In the genomic region with DNA sequence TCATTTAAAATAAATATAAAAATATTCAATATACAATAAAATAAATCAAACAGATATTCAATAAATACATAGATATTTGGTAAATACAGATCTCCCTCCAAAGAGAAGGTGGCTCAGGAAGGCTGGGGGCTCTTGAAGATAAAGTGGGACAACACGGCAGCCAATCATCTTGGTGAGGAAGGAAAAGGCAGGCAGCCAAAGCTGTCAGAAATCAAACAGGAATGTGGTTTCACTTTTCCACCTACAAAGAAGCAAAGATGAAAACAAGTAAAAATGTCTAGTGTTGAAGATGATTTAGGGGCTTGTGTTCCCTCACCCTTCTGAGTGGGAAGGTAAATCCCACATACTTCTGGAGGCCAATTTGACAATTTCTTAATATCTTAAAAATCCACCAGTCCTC, we compare ENCODE assay signal across 23 cellular contexts.
"Had no signal": no experiment of that assay in that cellular context is flagged by ENCODE, and none has a peak within 500 bp of the region (broad histone marks: within the 10 kb centered on the region; RNA-seq: fewer than 3 reads in every experiment).

No MANE protein-coding gene starts in this region.

- H3K4me1 Mint-ChIP-seq: neural progenitor cell; stimulated activated memory B cell treated with anti-CD40 and anti-IgM and Interleukin-4, amounts not matched to agents 10 μg/mL and 1 μg/mL and 100 μg/mL, for 72 hours had no signal

- H3K4me3 Mint-ChIP-seq: effector memory CD8-positive, alpha-beta T cell; immature natural killer cell; naive thymus-derived CD4-positive, alpha-beta T cell; nephron; neural progenitor cell; stimulated activated memory B cell treated with anti-CD40 and anti-IgM and Interleukin-4, amounts not matched to agents 10 μg/mL and 1 μg/mL and 100 μg/mL, for 72 hours had no signal

- DNase-seq: cortex of kidney; effector memory CD8-positive, alpha-beta T cell; hypothalamus; immature natural killer cell; mesenchymal stem cell; midbrain; naive thymus-derived CD4-positive, alpha-beta T cell; ovary; posterior cingulate gyrus; psoas muscle; right lobe of liver; small intestine; stimulated activated CD4-positive, alpha-beta T cell treated with anti-CD3 and anti-CD28 coated beads, Interleukin-15, amount 100 ng/mL, for 24 hours; stimulated activated CD4-positive, alpha-beta T cell treated with anti-CD3 and anti-CD28 coated beads, Interleukin-2, amount 100 ng/mL, for 48 hours; stimulated activated naive CD8-positive, alpha-beta T cell treated with anti-CD3 and anti-CD28 coated beads, Interleukin-15, Interleukin-2, amounts not matched to agents 100 U/mL and 50 U/mL, for 24 hours; substantia nigra; testis; upper lobe of left lung had no signal

- H3K27ac ChIP-seq: neural progenitor cell, ovary, psoas muscle, right lobe of liver, testis, tibial nerve, upper lobe of left lung had no signal

- H3K4me2 ChIP-seq: neural progenitor cell had no signal

- H3K27me3 ChIP-seq: neural progenitor cell, ovary, right lobe of liver, testis, tibial nerve, upper lobe of left lung had no signal

- H3K4me1 ChIP-seq: neural progenitor cell, psoas muscle, right lobe of liver, testis, tibial nerve had no signal

- H3K9me3 ChIP-seq: ovary, testis had no signal

- H3K36me3 ChIP-seq: neural progenitor cell, ovary, right lobe of liver, tibial nerve, upper lobe of left lung had no signal

- H3K4me3 ChIP-seq: lung, neural progenitor cell, ovary, psoas muscle, right lobe of liver, testis, tibial nerve, upper lobe of left lung had no signal

- H3K27ac Mint-ChIP-seq: effector memory CD8-positive, alpha-beta T cell; immature natural killer cell; naive thymus-derived CD4-positive, alpha-beta T cell; nephron; neural progenitor cell; stimulated activated memory B cell treated with anti-CD40 and anti-IgM and Interleukin-4, amounts not matched to agents 10 μg/mL and 1 μg/mL and 100 μg/mL, for 72 hours had no signal

- H3K27me3 Mint-ChIP-seq: effector memory CD8-positive, alpha-beta T cell; stimulated activated memory B cell treated with anti-CD40 and anti-IgM and Interleukin-4, amounts not matched to agents 10 μg/mL and 1 μg/mL and 100 μg/mL, for 72 hours had no signal

- H2AFZ ChIP-seq: neural progenitor cell had no signal
